8 cellular contexts compared by ENCODE assay signal in genomic region chr1:231335663-231336602, GRCh38. TPM values are rescaled to one million over a fixed set of nuclear protein-coding genes. Genes with fewer than 3 reads are reported as not detected.
DNase-seq lines count a peak whose midpoint lies in the region; ATAC-seq and TF ChIP-seq lines count a peak whose summit lies in the region.

No MANE protein-coding gene starts in this region.

- no peaks in the 10 kb centered on the region for H3K36me3 ChIP-seq in cardiac muscle cell
- H3K36me3 ChIP-seq in ascending aorta = peaks cover 0 to 6% of the 10 kb centered on the region in 2 donors
- no peaks in the 10 kb centered on the region for H3K36me3 ChIP-seq in uterus

- no peaks in the 10 kb centered on the region for H3K27me3 ChIP-seq in cardiac muscle cell
- no peaks in the 10 kb centered on the region for H3K27me3 ChIP-seq in ascending aorta
- no peaks in the 10 kb centered on the region for H3K27me3 ChIP-seq in uterus

- no peaks in the 10 kb centered on the region for H3K9me3 ChIP-seq in cardiac muscle cell (ENCODE audit: low read depth)
- H3K9me3 ChIP-seq in ascending aorta = no peaks in the 10 kb centered on the region
- H3K9me3 ChIP-seq in uterus = no peaks in the 10 kb centered on the region

- peak overlapping the region; percentile 61 for H3K27ac ChIP-seq in cardiac muscle cell
- H3K27ac ChIP-seq in ascending aorta = no peak overlapping the region
- H3K27ac ChIP-seq in uterus = no peak overlapping the region

- H3K4me3 ChIP-seq in cardiac muscle cell = peak overlapping the region; percentile 62
- peak overlapping the region; percentile 81 to 90 for H3K4me3 ChIP-seq in ascending aorta
- peak overlapping the region; percentile 67 to 82 for H3K4me3 ChIP-seq in uterus

- H3K9me3 Mint-ChIP-seq in memory B cell = no peaks in the 10 kb centered on the region

- peak overlapping the region; percentile 99 for H3K4me3 Mint-ChIP-seq in memory B cell

- intact Hi-C loops in Right ventricle myocardium superior (cut with DNase I) = no loop called here
- intact Hi-C loops in ascending aorta (cut with DNase I) = loop anchor here (2.0 to 5.0 kb wide), 2 partner anchors 87 to 94 kb away; partner anchors contain the start of genes EGLN1 and GNPAT
- intact Hi-C loops in uterus (cut with DNase I; ENCODE audit: low total_unique reads) = no loop called here

- H3K4me1 Mint-ChIP-seq in memory B cell = peaks cover 31% of the 10 kb centered on the region

- peak in 1 of 2 donors; percentile 29 for DNase-seq in cardiac muscle cell (ENCODE audit: low read depth in 1 of 2, low spot score in 1 of 2)
- DNase-seq in Right ventricle myocardium superior = no peak
- no peak for DNase-seq in ascending aorta (ENCODE audit: low spot score in 2 of 2)
- DNase-seq in memory B cell (ENCODE audit: low spot score in 2 of 2) = no peak
- DNase-seq in uterus = no peak
- no peak for DNase-seq in NCI-H1436 (lab: John Stamatoyannopoulos, UW)

- ATAC-seq in Right ventricle myocardium superior (ENCODE audit: poor library complexity) = no peak
- no peak for ATAC-seq in memory B cell (ENCODE audit: low read depth)
- no peak for ATAC-seq in HG03439 (IDR thresholded peaks at IDR 0.05; ENCODE audit: unreplicated experiment)
- ATAC-seq in HG03039 (IDR thresholded peaks at IDR 0.05; ENCODE audit: unreplicated experiment) = no peak

- no peak for TF ChIP-seq POLR2A in uterus (IDR thresholded peaks at IDR 0.05)

- H3K27me3 Mint-ChIP-seq in memory B cell = no peaks in the 10 kb centered on the region

- peaks cover 43% of the 10 kb centered on the region for H3K4me1 ChIP-seq in cardiac muscle cell (ENCODE audit: low read depth)
- H3K4me1 ChIP-seq in ascending aorta = peaks cover 8 to 40% of the 10 kb centered on the region in 2 donors
- H3K4me1 ChIP-seq in uterus = peaks cover 6 to 15% of the 10 kb centered on the region in 2 donors

- TF ChIP-seq CTCF in cardiac muscle cell (IDR thresholded peaks at IDR 0.05; ENCODE audit: low read depth, low read length) (no peak), ascending aorta (IDR thresholded peaks at IDR 0.05) (no peak), uterus (IDR thresholded peaks at IDR 0.05) (no peak)

- peak overlapping the region; percentile 100 for H3K27ac Mint-ChIP-seq in memory B cell

- H3K36me3 Mint-ChIP-seq in memory B cell = peaks cover 16% of the 10 kb centered on the region

RNA-seq across cellular contexts. Expression of gene EXOC8, which starts 1.7 kb away (rescaled TPM):
- total RNA-seq in cardiac muscle cell = 10.3 and 12.6 TPM in 2 replicates
- 3.2 and 4.9 TPM in 2 replicates for polyA plus RNA-seq in cardiac muscle cell
- 10.7 TPM for total RNA-seq in Right ventricle myocardium superior
- total RNA-seq in ascending aorta = 9.9 TPM
- 10 to 100 TPM; 14.1 to 27.1 (median 16.9) TPM for total RNA-seq in uterus

RNA-seq across cellular contexts. Expression of gene SPRTN, which starts 2.2 kb away (rescaled TPM):
- 15.2 and 30.8 TPM in 2 replicates for total RNA-seq in cardiac muscle cell
- 10.7 and 13.4 TPM in 2 replicates for polyA plus RNA-seq in cardiac muscle cell
- 6.9 TPM for total RNA-seq in Right ventricle myocardium superior
- 52.6 TPM for total RNA-seq in ascending aorta
- total RNA-seq in uterus = 10 to 100 TPM in 3 of 4 donors, 1 to 10 TPM in 1; 4.9 to 19.3 (median 15.2) TPM
